Comparison of ENCODE assay signal across 1 cellular context in the genomic region with DNA sequence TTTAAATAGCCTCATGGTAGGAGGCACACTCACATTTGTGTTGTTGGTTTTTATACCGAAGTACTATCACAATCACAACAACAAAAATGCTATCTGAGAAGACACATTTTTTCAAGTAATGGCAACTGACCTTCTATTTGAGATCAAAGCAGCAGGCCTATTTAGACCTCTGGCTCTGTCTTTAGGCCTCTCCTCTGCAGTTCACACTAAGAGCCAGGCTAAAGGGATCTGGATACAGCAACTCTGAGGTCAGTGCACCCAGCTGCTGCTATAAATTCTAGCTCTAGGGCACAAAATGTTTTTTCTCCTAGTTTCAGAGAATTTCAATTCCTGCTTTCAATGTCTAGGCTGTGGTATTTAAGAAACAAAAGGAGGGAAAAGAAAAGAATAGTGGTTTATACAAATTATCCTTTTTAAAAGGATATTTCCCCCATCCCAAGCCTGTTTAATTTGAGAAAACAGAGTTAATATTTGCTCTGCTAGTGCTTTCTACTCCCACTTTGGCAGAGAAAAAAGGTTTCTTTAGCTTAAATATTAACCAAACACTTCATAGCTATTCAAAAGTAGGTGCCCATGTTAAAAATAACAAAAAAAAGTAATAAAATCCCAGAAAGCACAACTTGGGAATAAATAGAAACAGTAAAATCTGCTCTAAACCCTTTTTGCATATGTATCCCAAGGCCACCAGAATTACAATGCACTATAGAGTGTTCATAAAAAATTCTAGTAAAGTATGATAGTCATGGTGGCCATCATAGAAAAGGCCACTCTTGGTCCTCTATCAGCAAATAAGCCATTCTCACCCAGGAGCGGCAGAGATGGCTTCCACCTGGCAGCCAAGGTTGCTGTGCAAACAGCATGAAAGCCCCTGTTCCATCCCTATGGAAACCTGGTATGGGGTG.
TF ChIP-seq lines count a peak whose summit lies in the region.

No MANE protein-coding gene starts in this region.

TF ChIP-seq in HepG2, 621 proteins besides CTCF, POLR2A, EP300 and RAD21 (continued from another document and continues in another):
- TF ChIP-seq, protein P1, sequence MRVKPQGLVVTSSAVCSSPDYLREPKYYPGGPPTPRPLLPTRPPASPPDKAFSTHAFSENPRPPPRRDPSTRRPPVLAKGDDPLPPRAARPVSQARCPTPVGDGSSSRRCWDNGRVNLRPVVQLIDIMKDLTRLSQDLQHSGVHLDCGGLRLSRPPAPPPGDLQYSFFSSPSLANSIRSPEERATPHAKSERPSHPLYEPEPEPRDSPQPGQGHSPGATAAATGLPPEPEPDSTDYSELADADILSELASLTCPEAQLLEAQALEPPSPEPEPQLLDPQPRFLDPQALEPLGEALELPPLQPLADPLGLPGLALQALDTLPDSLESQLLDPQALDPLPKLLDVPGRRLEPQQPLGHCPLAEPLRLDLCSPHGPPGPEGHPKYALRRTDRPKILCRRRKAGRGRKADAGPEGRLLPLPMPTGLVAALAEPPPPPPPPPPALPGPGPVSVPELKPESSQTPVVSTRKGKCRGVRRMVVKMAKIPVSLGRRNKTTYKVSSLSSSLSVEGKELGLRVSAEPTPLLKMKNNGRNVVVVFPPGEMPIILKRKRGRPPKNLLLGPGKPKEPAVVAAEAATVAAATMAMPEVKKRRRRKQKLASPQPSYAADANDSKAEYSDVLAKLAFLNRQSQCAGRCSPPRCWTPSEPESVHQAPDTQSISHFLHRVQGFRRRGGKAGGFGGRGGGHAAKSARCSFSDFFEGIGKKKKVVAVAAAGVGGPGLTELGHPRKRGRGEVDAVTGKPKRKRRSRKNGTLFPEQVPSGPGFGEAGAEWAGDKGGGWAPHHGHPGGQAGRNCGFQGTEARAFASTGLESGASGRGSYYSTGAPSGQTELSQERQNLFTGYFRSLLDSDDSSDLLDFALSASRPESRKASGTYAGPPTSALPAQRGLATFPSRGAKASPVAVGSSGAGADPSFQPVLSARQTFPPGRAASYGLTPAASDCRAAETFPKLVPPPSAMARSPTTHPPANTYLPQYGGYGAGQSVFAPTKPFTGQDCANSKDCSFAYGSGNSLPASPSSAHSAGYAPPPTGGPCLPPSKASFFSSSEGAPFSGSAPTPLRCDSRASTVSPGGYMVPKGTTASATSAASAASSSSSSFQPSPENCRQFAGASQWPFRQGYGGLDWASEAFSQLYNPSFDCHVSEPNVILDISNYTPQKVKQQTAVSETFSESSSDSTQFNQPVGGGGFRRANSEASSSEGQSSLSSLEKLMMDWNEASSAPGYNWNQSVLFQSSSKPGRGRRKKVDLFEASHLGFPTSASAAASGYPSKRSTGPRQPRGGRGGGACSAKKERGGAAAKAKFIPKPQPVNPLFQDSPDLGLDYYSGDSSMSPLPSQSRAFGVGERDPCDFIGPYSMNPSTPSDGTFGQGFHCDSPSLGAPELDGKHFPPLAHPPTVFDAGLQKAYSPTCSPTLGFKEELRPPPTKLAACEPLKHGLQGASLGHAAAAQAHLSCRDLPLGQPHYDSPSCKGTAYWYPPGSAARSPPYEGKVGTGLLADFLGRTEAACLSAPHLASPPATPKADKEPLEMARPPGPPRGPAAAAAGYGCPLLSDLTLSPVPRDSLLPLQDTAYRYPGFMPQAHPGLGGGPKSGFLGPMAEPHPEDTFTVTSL (CRISPR knock-in tag; IDR thresholded peaks at IDR 0.05; ENCODE audit: borderline replicate concordance): 0 out of 2 replicates have a peak, but pooled peaks have one; percentile 24
- TF ChIP-seq ATF7-NPFF (CRISPR knock-in tag; IDR thresholded peaks at IDR 0.05; ENCODE audit: low read depth) (no peak), TEAD3 (CRISPR knock-in tag; optimal IDR thresholded peaks at IDR 0.05; ENCODE audit: borderline replicate concordance) (peak; percentile 42), JDP2 (CRISPR knock-in tag; IDR thresholded peaks at IDR 0.05; ENCODE audit: borderline replicate concordance) (no peak), CC2D1A (CRISPR knock-in tag; IDR thresholded peaks at IDR 0.05) (no peak), FOXK1 (CRISPR knock-in tag; IDR thresholded peaks at IDR 0.05; ENCODE audit: borderline replicate concordance, low read depth) (no peak), HDAC1 (CRISPR knock-in tag; IDR thresholded peaks at IDR 0.05) (no peak), KDM5A (IDR thresholded peaks at IDR 0.05; ENCODE audit: borderline replicate concordance, low read length) (peak; percentile 24; the same call in 1 of the 2 replicates), NFKBIZ (CRISPR knock-in tag; IDR thresholded peaks at IDR 0.05) (peak; percentile 11; the same call in 1 of the 2 replicates), ISL2 (CRISPR knock-in tag; IDR thresholded peaks at IDR 0.05) (peak; percentile 87), PHF21A (CRISPR knock-in tag; IDR thresholded peaks at IDR 0.05) (peak; percentile 60; the same call in 1 of the 2 replicates), ZNF350 (CRISPR knock-in tag; IDR thresholded peaks at IDR 0.05; ENCODE audit: borderline replicate concordance, low read depth) (no peak), RXRB (CRISPR knock-in tag; IDR thresholded peaks at IDR 0.05; ENCODE audit: borderline replicate concordance) (peak; percentile 55; the same call in 1 of the 2 replicates), FOXP1 (IDR thresholded peaks at IDR 0.05) (no peak), FOXP1 (CRISPR knock-in tag; IDR thresholded peaks at IDR 0.05) (peak; percentile 23; the same call in 1 of the 2 replicates), ZNF124 (CRISPR knock-in tag; IDR thresholded peaks at IDR 0.05) (peak; percentile 67; the same call in 1 of the 2 replicates), FOXA1 (IDR thresholded peaks at IDR 0.05) (no peak), FOXA1 (CRISPR knock-in tag; IDR thresholded peaks at IDR 0.05) (no peak; the same call in 1 of the 2 replicates), NR2F1 (CRISPR knock-in tag; IDR thresholded peaks at IDR 0.05) (0 out of 4 replicates have a peak, but pooled peaks of 1 of the 2 experiments have one; percentile 25), FOXA3 (CRISPR knock-in tag; IDR thresholded peaks at IDR 0.05) (peak; percentile 43; the same call in 1 of the 2 replicates), TCF12 (IDR thresholded peaks at IDR 0.05) (no peak), TCF12 (CRISPR knock-in tag; IDR thresholded peaks at IDR 0.05) (0 out of 2 replicates have a peak, but pooled peaks have one; percentile 24)
- TF ChIP-seq, protein P2, sequence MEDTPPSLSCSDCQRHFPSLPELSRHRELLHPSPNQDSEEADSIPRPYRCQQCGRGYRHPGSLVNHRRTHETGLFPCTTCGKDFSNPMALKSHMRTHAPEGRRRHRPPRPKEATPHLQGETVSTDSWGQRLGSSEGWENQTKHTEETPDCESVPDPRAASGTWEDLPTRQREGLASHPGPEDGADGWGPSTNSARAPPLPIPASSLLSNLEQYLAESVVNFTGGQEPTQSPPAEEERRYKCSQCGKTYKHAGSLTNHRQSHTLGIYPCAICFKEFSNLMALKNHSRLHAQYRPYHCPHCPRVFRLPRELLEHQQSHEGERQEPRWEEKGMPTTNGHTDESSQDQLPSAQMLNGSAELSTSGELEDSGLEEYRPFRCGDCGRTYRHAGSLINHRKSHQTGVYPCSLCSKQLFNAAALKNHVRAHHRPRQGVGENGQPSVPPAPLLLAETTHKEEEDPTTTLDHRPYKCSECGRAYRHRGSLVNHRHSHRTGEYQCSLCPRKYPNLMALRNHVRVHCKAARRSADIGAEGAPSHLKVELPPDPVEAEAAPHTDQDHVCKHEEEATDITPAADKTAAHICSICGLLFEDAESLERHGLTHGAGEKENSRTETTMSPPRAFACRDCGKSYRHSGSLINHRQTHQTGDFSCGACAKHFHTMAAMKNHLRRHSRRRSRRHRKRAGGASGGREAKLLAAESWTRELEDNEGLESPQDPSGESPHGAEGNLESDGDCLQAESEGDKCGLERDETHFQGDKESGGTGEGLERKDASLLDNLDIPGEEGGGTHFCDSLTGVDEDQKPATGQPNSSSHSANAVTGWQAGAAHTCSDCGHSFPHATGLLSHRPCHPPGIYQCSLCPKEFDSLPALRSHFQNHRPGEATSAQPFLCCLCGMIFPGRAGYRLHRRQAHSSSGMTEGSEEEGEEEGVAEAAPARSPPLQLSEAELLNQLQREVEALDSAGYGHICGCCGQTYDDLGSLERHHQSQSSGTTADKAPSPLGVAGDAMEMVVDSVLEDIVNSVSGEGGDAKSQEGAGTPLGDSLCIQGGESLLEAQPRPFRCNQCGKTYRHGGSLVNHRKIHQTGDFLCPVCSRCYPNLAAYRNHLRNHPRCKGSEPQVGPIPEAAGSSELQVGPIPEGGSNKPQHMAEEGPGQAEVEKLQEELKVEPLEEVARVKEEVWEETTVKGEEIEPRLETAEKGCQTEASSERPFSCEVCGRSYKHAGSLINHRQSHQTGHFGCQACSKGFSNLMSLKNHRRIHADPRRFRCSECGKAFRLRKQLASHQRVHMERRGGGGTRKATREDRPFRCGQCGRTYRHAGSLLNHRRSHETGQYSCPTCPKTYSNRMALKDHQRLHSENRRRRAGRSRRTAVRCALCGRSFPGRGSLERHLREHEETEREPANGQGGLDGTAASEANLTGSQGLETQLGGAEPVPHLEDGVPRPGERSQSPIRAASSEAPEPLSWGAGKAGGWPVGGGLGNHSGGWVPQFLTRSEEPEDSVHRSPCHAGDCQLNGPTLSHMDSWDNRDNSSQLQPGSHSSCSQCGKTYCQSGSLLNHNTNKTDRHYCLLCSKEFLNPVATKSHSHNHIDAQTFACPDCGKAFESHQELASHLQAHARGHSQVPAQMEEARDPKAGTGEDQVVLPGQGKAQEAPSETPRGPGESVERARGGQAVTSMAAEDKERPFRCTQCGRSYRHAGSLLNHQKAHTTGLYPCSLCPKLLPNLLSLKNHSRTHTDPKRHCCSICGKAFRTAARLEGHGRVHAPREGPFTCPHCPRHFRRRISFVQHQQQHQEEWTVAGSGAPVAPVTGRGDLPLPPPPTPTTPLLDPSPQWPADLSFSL (CRISPR knock-in tag; IDR thresholded peaks at IDR 0.05): peak; percentile 93
- TF ChIP-seq, protein P3, sequence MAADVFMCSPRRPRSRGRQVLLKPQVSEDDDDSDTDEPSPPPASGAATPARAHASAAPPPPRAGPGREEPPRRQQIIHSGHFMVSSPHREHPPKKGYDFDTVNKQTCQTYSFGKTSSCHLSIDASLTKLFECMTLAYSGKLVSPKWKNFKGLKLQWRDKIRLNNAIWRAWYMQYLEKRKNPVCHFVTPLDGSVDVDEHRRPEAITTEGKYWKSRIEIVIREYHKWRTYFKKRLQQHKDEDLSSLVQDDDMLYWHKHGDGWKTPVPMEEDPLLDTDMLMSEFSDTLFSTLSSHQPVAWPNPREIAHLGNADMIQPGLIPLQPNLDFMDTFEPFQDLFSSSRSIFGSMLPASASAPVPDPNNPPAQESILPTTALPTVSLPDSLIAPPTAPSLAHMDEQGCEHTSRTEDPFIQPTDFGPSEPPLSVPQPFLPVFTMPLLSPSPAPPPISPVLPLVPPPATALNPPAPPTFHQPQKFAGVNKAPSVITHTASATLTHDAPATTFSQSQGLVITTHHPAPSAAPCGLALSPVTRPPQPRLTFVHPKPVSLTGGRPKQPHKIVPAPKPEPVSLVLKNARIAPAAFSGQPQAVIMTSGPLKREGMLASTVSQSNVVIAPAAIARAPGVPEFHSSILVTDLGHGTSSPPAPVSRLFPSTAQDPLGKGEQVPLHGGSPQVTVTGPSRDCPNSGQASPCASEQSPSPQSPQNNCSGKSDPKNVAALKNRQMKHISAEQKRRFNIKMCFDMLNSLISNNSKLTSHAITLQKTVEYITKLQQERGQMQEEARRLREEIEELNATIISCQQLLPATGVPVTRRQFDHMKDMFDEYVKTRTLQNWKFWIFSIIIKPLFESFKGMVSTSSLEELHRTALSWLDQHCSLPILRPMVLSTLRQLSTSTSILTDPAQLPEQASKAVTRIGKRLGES (CRISPR knock-in tag; IDR thresholded peaks at IDR 0.05; ENCODE audit: borderline replicate concordance): 0 out of 2 replicates have a peak, but pooled peaks have one; percentile 14
- TF ChIP-seq, protein P4, sequence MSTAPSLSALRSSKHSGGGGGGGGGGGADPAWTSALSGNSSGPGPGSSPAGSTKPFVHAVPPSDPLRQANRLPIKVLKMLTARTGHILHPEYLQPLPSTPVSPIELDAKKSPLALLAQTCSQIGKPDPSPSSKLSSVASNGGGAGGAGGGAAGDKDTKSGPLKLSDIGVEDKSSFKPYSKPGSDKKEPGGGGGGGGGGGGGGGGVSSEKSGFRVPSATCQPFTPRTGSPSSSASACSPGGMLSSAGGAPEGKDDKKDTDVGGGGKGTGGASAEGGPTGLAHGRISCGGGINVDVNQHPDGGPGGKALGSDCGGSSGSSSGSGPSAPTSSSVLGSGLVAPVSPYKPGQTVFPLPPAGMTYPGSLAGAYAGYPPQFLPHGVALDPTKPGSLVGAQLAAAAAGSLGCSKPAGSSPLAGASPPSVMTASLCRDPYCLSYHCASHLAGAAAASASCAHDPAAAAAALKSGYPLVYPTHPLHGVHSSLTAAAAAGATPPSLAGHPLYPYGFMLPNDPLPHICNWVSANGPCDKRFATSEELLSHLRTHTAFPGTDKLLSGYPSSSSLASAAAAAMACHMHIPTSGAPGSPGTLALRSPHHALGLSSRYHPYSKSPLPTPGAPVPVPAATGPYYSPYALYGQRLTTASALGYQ (CRISPR knock-in tag; IDR thresholded peaks at IDR 0.05): peak; percentile 37; the same call in 1 of the 2 replicates
- TF ChIP-seq, protein P5, sequence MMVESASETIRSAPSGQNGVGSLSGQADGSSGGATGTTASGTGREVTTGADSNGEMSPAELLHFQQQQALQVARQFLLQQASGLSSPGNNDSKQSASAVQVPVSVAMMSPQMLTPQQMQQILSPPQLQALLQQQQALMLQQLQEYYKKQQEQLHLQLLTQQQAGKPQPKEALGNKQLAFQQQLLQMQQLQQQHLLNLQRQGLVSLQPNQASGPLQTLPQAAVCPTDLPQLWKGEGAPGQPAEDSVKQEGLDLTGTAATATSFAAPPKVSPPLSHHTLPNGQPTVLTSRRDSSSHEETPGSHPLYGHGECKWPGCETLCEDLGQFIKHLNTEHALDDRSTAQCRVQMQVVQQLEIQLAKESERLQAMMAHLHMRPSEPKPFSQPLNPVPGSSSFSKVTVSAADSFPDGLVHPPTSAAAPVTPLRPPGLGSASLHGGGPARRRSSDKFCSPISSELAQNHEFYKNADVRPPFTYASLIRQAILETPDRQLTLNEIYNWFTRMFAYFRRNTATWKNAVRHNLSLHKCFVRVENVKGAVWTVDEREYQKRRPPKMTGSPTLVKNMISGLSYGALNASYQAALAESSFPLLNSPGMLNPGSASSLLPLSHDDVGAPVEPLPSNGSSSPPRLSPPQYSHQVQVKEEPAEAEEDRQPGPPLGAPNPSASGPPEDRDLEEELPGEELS (CRISPR knock-in tag; IDR thresholded peaks at IDR 0.05): peak; percentile 7
